Comparison of ENCODE assay signal across 13 cellular contexts in genomic region chr1:3539707-3540425, GRCh38.
DNase-seq lines count a peak whose midpoint lies in the region; ATAC-seq and TF ChIP-seq lines count a peak whose summit lies in the region.
"Had no signal": no experiment of that assay in that cellular context is flagged by ENCODE, and none has a peak within 500 bp of the region (broad histone marks: within the 10 kb centered on the region; RNA-seq: fewer than 3 reads in every experiment).

No MANE protein-coding gene starts in this region.

- TF ChIP-seq CTCF in ascending aorta (IDR thresholded peaks at IDR 0.05) = no peak

- peak; percentile 38 for DNase-seq in Daoy (ENCODE audit: low read depth)
- DNase-seq in ascending aorta (ENCODE audit: low spot score in 2 of 2) = peak in 1 of 2 donors; percentile 24
- peak; percentile 29 for DNase-seq in glomerular visceral epithelial cell (ENCODE audit: extremely low spot score)
- peak; percentile 29 for DNase-seq in putamen (ENCODE audit: low spot score)
- DNase-seq in SKM-1 (lab: John Stamatoyannopoulos, UW; ENCODE audit: unreplicated experiment) = no peak
- no peak for DNase-seq in DMS 273 (lab: John Stamatoyannopoulos, UW; ENCODE audit: unreplicated experiment)
- no peak for DNase-seq in naive thymus-derived CD8-positive, alpha-beta T cell
- DNase-seq: activated CD8-positive, alpha-beta T cell treated with anti-CD3 and anti-CD28 coated beads, Interleukin-2, amount 10 ng/mL, durations not matched to agents 7 days and 5 days; activated naive CD8-positive, alpha-beta T cell treated with anti-CD3 and anti-CD28 coated beads, Interleukin-2, amount 10 ng/mL, durations not matched to agents 7 days and 5 days; kidney; SW 1271 had no signal

- H3K36me3 Mint-ChIP-seq in naive thymus-derived CD8-positive, alpha-beta T cell = no peaks in the 10 kb centered on the region
- H3K36me3 Mint-ChIP-seq: activated naive CD8-positive, alpha-beta T cell treated with anti-CD3 and anti-CD28 coated beads, Interleukin-2, amount 10 ng/mL, durations not matched to agents 7 days and 5 days had no signal

- no peak for ATAC-seq in GM19395 (IDR thresholded peaks at IDR 0.05; ENCODE audit: unreplicated experiment)
- ATAC-seq in naive thymus-derived CD8-positive, alpha-beta T cell = no peak
- ATAC-seq: activated CD8-positive, alpha-beta T cell treated with anti-CD3 and anti-CD28 coated beads, Interleukin-2, amount 10 ng/mL, durations not matched to agents 7 days and 5 days had no signal

- POLR2A ChIA-PET in naive thymus-derived CD8-positive, alpha-beta T cell (lab: Charles Lee) = interaction anchor here (0.7 kb wide), 1 partner anchor 8 kb away, joined by 3 read pairs; no protein-coding TSS in a partner anchor

- peaks cover 0 to 8% (median 3%) of the 10 kb centered on the region in 4 donors for H3K4me1 Mint-ChIP-seq in naive thymus-derived CD8-positive, alpha-beta T cell
- H3K4me1 Mint-ChIP-seq: activated naive CD8-positive, alpha-beta T cell treated with anti-CD3 and anti-CD28 coated beads, Interleukin-2, amount 10 ng/mL, durations not matched to agents 7 days and 5 days had no signal

- H3K27me3 ChIP-seq in ascending aorta = no peaks in the 10 kb centered on the region

- H3K27ac ChIP-seq in ascending aorta = peak overlapping the region; percentile 97 to 98

- H3K27me3 Mint-ChIP-seq in naive thymus-derived CD8-positive, alpha-beta T cell = no peaks in the 10 kb centered on the region
- H3K27me3 Mint-ChIP-seq: activated naive CD8-positive, alpha-beta T cell treated with anti-CD3 and anti-CD28 coated beads, Interleukin-2, amount 10 ng/mL, durations not matched to agents 7 days and 5 days; progenitor cell of endocrine pancreas had no signal

- no peak overlapping the region for H3K4me3 Mint-ChIP-seq in naive thymus-derived CD8-positive, alpha-beta T cell
- H3K4me3 Mint-ChIP-seq: activated CD8-positive, alpha-beta T cell treated with anti-CD3 and anti-CD28 coated beads, Interleukin-2, amount 10 ng/mL, durations not matched to agents 7 days and 5 days; activated naive CD8-positive, alpha-beta T cell treated with anti-CD3 and anti-CD28 coated beads, Interleukin-2, amount 10 ng/mL, durations not matched to agents 7 days and 5 days had no signal

- H3K36me3 ChIP-seq in ascending aorta = no peaks in the 10 kb centered on the region

- H3K4me1 ChIP-seq in ascending aorta = peaks cover 40 to 59% of the 10 kb centered on the region in 2 donors

- no peak overlapping the region for H3K4me3 ChIP-seq in ascending aorta

- H3K9me3 ChIP-seq in ascending aorta = no peaks in the 10 kb centered on the region

- no peak overlapping the region for H3K27ac Mint-ChIP-seq in naive thymus-derived CD8-positive, alpha-beta T cell
- H3K27ac Mint-ChIP-seq: activated CD8-positive, alpha-beta T cell treated with anti-CD3 and anti-CD28 coated beads, Interleukin-2, amount 10 ng/mL, durations not matched to agents 7 days and 5 days; activated naive CD8-positive, alpha-beta T cell treated with anti-CD3 and anti-CD28 coated beads, Interleukin-2, amount 10 ng/mL, durations not matched to agents 7 days and 5 days; progenitor cell of endocrine pancreas had no signal

- intact Hi-C loops in ascending aorta (cut with DNase I) = loop anchor here (10.0 kb wide), 1 partner anchor 225 kb away; no protein-coding TSS in a partner anchor

- no peaks in the 10 kb centered on the region for H3K9me3 Mint-ChIP-seq in naive thymus-derived CD8-positive, alpha-beta T cell
- H3K9me3 Mint-ChIP-seq: activated naive CD8-positive, alpha-beta T cell treated with anti-CD3 and anti-CD28 coated beads, Interleukin-2, amount 10 ng/mL, durations not matched to agents 7 days and 5 days had no signal

Comparison
In these comparisons a context has a peak if more than half of its experiments do, and no peak if none do; other contexts are left out.
1. DNase-seq: peak in Daoy (single experiment), glomerular visceral epithelial cell (single experiment) and putamen (single experiment); none in SKM-1 (single experiment), DMS 273 (single experiment) and naive thymus-derived CD8-positive, alpha-beta T cell (0 of 10).